15 cellular contexts compared by ENCODE assay signal in genomic region chr10:51103818-51104217, GRCh38. TPM values are rescaled to one million over a fixed set of nuclear protein-coding genes. Genes with fewer than 3 reads are reported as not detected.
"Had no signal": no experiment of that assay in that cellular context is flagged by ENCODE, and none has a peak within 500 bp of the region (broad histone marks: within the 10 kb centered on the region; RNA-seq: fewer than 3 reads in every experiment).

No MANE protein-coding gene starts in this region.

- DNase-seq: activated CD4-positive, alpha-beta T cell treated with anti-CD3 and anti-CD28 coated beads, Interleukin-2, amount 50 U/mL, for 4 hours; activated CD4-positive, CD25-positive, alpha-beta regulatory T cell treated with anti-CD3 and anti-CD28 coated beads, Interleukin-2, amount 50 U/mL, for 72 hours; activated effector memory CD4-positive, alpha-beta T cell treated with Interleukin-2 at 50 U/mL for 16 hours; activated T-cell treated with anti-CD3 and anti-CD28 coated beads, Interleukin-2, amount 50 U/mL, for 24 hours; amygdala; brain microvascular endothelial cell; dermis blood vessel endothelial cell; kidney glomerular epithelial cell; retina; thyroid gland had no signal

- H3K4me3 ChIP-seq: esophagus muscularis mucosa, hepatocyte, skin epidermis, thyroid gland had no signal

- ATAC-seq: activated naive CD4-positive, alpha-beta T cell treated with anti-CD3 and anti-CD28 coated beads, Interleukin-2, amount 50 U/mL, for 72 hours had no signal

- H3K36me3 Mint-ChIP-seq: activated naive CD4-positive, alpha-beta T cell treated with anti-CD3 and anti-CD28 coated beads, Interleukin-2, amount 50 U/mL, for 72 hours had no signal

- H3K4me3 Mint-ChIP-seq: activated T-cell treated with anti-CD3 and anti-CD28 coated beads, Interleukin-2, amount 50 U/mL, for 24 hours; neural crest cell had no signal

- H3K4me1 Mint-ChIP-seq: neural crest cell had no signal

- H3K27ac Mint-ChIP-seq: activated naive CD4-positive, alpha-beta T cell treated with anti-CD3 and anti-CD28 coated beads, Interleukin-2, amount 50 U/mL, for 72 hours; activated T-cell treated with anti-CD3 and anti-CD28 coated beads, Interleukin-2, amount 50 U/mL, for 24 hours had no signal

- H3K9me3 Mint-ChIP-seq: activated T-cell treated with anti-CD3 and anti-CD28 coated beads, Interleukin-2, amount 50 U/mL, for 24 hours; neural crest cell had no signal

RNA-seq across cellular contexts. Expression of gene PRKG1, which starts 29.5 kb away (rescaled TPM):
- total RNA-seq: activated naive CD4-positive, alpha-beta T cell treated with anti-CD3 and anti-CD28 coated beads, Interleukin-2, amount 50 U/mL, for 72 hours had no signal
